35 cellular contexts compared by ENCODE assay signal in genomic region chr12:114974333-114974732, GRCh38.
"Had no signal": no experiment of that assay in that cellular context is flagged by ENCODE, and none has a peak within 500 bp of the region (broad histone marks: within the 10 kb centered on the region; RNA-seq: fewer than 3 reads in every experiment).

No MANE protein-coding gene starts in this region.

- H3K9me3 ChIP-seq: MG63 had no signal

- H3K4me3 ChIP-seq: MG63 had no signal

- H3K36me3 ChIP-seq: MG63 had no signal

- DNase-seq: Karpas-422, Kasumi-1, MG63, MM.1S, MV-4-11, NCI-H1048, NCI-H1092, NCI-H1092 treated with DMSO at 0.1 percent for 48 hours, NCI-H1105, NCI-H1105 treated with DMSO at 0.1 percent for 48 hours, NCI-H1417, NCI-H1417 treated with DMSO at 0.1 percent for 48 hours, NCI-H1436, NCI-H1436 treated with DMSO at 0.1 percent for 48 hours, NCI-H146, NCI-H1694, NCI-H1694 treated with DMSO at 0.1 percent for 48 hours, NCI-H187, NCI-H187 treated with DMSO at 0.1 percent for 48 hours, NCI-H1930, NCI-H2029, NCI-H2029 treated with DMSO at 0.1 percent for 48 hours, NCI-H2081, NCI-H2081 treated with DMSO at 0.1 percent for 48 hours, NCI-H2107, NCI-H2171, NCI-H2171 treated with DMSO at 0.1 percent for 48 hours, NCI-H2227 treated with DMSO at 0.1 percent for 48 hours, NCI-H226, NCI-H345, NCI-H446, NCI-H446 treated with DMSO at 0.1 percent for 48 hours, NCI-H510A, NCI-H510A treated with DMSO at 0.1 percent for 48 hours, NCI-H524 had no signal

- H3K27me3 ChIP-seq: MG63 had no signal
